Comparison of ENCODE assay signal across 8 cellular contexts in the genomic region with DNA sequence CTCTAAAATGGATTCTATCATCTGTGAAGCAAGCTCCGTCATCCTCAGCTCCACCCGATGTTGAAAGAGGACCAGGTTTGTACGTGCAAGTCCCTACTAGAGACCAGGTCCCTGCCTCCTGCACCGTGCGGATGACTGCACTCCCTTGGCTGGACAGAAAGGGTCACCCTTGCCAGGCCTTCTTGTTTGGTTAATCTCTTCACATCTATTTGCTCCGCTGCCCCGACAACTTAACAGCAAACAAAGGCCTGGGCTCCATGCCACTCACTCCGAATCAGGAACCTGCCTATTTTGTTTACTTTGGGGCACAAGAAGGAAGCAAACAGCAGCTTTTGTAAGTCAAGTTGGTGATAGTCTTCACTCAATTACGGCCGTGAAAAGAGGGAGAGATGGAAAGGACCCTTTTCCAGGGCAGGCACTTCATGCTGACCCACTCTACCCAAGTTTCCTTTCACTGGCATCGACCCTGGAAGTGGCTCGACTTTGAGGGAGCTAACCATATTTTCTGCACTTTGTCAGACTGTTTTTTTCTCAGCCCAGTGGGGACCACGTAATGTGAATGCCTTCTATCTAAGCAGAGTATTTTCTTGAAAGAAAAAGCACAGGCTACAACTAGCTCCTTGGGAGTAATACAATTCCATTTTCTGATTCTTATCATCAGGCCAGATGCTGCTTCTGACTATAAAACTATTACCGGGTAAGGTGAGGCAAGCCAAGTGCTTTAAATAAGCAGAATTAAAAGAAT.
DNase-seq lines count a peak whose midpoint lies in the region; ATAC-seq and TF ChIP-seq lines count a peak whose summit lies in the region.

No MANE protein-coding gene starts in this region.

- peak; percentile 81 for DNase-seq in Right ventricle myocardium inferior (ENCODE audit: missing footprints)
- no peak for DNase-seq in cardiac septum (ENCODE audit: low spot score)
- no peak for DNase-seq in endothelial cell (ENCODE audit: low spot score)
- peak; percentile 25 for DNase-seq in midbrain (lab: John Stamatoyannopoulos, UW)
- DNase-seq in activated CD4-positive, CD25-positive, alpha-beta regulatory T cell treated with anti-CD3 and anti-CD28 coated beads, Interleukin-2, amount 50 U/mL, for 72 hours = no peak
- no peak for DNase-seq in iPS-NIHi7 (ENCODE audit: extremely low spot score)

- H3K4me3 Mint-ChIP-seq in endothelial cell (ENCODE audit: unreplicated experiment) = no peak overlapping the region

- H3K27me3 Mint-ChIP-seq in endothelial cell (ENCODE audit: unreplicated experiment) = peaks cover 1% of the 10 kb centered on the region

- H3K4me1 Mint-ChIP-seq in endothelial cell (ENCODE audit: unreplicated experiment) = peaks cover 21% of the 10 kb centered on the region

- H3K27ac Mint-ChIP-seq in endothelial cell (ENCODE audit: unreplicated experiment) = peak overlapping the region; percentile 62

- peaks cover 18% of the 10 kb centered on the region for H3K36me3 Mint-ChIP-seq in endothelial cell (ENCODE audit: low read depth, unreplicated experiment)

- no peak for TF ChIP-seq CTCF in endothelial cell (IDR thresholded peaks at IDR 0.05; ENCODE audit: unreplicated experiment)

- intact Hi-C loops in Right ventricle myocardium inferior (cut with DNase I) = no loop called here
- intact Hi-C loops in cardiac septum (cut with DNase I) = no loop called here

- no peaks in the 10 kb centered on the region for H3K9me3 Mint-ChIP-seq in endothelial cell (ENCODE audit: unreplicated experiment)

- peak; percentile 93 for ATAC-seq in Right ventricle myocardium inferior
- ATAC-seq in GM21717 (IDR thresholded peaks at IDR 0.05; ENCODE audit: unreplicated experiment) = no peak
- no peak for ATAC-seq in HG02642 (IDR thresholded peaks at IDR 0.05; ENCODE audit: poor library complexity, unreplicated experiment)

Comparison
In these comparisons a context has a peak if more than half of its experiments do, and no peak if none do; other contexts are left out.
1. DNase-seq: peak in Right ventricle myocardium inferior (single experiment) and midbrain (single experiment); none in cardiac septum (single experiment), endothelial cell (single experiment), activated CD4-positive, CD25-positive, alpha-beta regulatory T cell treated with anti-CD3 and anti-CD28 coated beads, Interleukin-2, amount 50 U/mL, for 72 hours (single experiment) and iPS-NIHi7 (single experiment).